Comparison of ENCODE assay signal across 20 cellular contexts in genomic region chr21:46555225-46555617, GRCh38. TPM values are rescaled to one million over a fixed set of nuclear protein-coding genes. Genes with fewer than 3 reads are reported as not detected.
"Had no signal": no experiment of that assay in that cellular context is flagged by ENCODE, and none has a peak within 500 bp of the region (broad histone marks: within the 10 kb centered on the region; RNA-seq: fewer than 3 reads in every experiment).

No MANE protein-coding gene starts in this region.

- H3K27ac ChIP-seq: hepatocyte, transverse colon had no signal

- H3K4me1 ChIP-seq: transverse colon had no signal

- H3K9me3 Mint-ChIP-seq: activated B cell treated with CpG ODN at 0.5 μM for 24 hours; activated naive CD8-positive, alpha-beta T cell treated with anti-CD3 and anti-CD28 coated beads, Interleukin-2, amount 10 ng/mL, durations not matched to agents 7 days and 5 days; activated T-cell treated with anti-CD3 and anti-CD28 coated beads, Interleukin-2, amount 50 U/mL, for 24 hours; neural crest cell; stimulated activated memory B cell treated with anti-CD40 and anti-IgM and Interleukin-4, amounts not matched to agents 10 μg/mL and 1 μg/mL and 100 μg/mL, for 72 hours; T-helper 1 cell treated with Interleukin-12 subunit alpha and Interleukin-12 subunit beta and Interleukin-4 antibody, amounts not matched to agents 30 μg/mL and 1 μg/mL, for 36 hours had no signal

- H3K27me3 ChIP-seq: hepatocyte, transverse colon had no signal

- H3K27me3 Mint-ChIP-seq: activated B cell treated with CpG ODN at 0.5 μM for 24 hours; activated CD8-positive, alpha-beta memory T cell treated with anti-CD3 and anti-CD28 coated beads, Interleukin-2, amount 10 ng/mL, durations not matched to agents 7 days and 5 days; activated naive CD8-positive, alpha-beta T cell treated with anti-CD3 and anti-CD28 coated beads, Interleukin-2, amount 10 ng/mL, durations not matched to agents 7 days and 5 days; activated T-cell treated with anti-CD3 and anti-CD28 coated beads, Interleukin-2, amount 50 U/mL, for 24 hours; stimulated activated memory B cell treated with anti-CD40 and anti-IgM and Interleukin-4, amounts not matched to agents 10 μg/mL and 1 μg/mL and 100 μg/mL, for 72 hours had no signal

- H3K27ac Mint-ChIP-seq: activated B cell treated with CpG ODN at 0.5 μM for 24 hours; activated CD8-positive, alpha-beta memory T cell treated with anti-CD3 and anti-CD28 coated beads, Interleukin-2, amount 10 ng/mL, durations not matched to agents 7 days and 5 days; activated naive CD8-positive, alpha-beta T cell treated with anti-CD3 and anti-CD28 coated beads, Interleukin-2, amount 10 ng/mL, durations not matched to agents 7 days and 5 days; stimulated activated memory B cell treated with anti-CD40 and anti-IgM and Interleukin-4, amounts not matched to agents 10 μg/mL and 1 μg/mL and 100 μg/mL, for 72 hours had no signal

- ATAC-seq: activated CD8-positive, alpha-beta memory T cell treated with anti-CD3 and anti-CD28 coated beads, Interleukin-2, amount 10 ng/mL, durations not matched to agents 7 days and 5 days; SK-N-SH treated with all-trans-retinoic acid at 6 μM for 48 hours; stimulated activated memory B cell treated with anti-CD40 and anti-IgM and Interleukin-4, amounts not matched to agents 10 μg/mL and 1 μg/mL and 100 μg/mL, for 72 hours had no signal

- H3K4me3 ChIP-seq: hepatocyte, smooth muscle cell, transverse colon had no signal

- DNase-seq: activated B cell treated with CpG ODN at 0.5 μM for 24 hours; activated CD4-positive, alpha-beta T cell treated with anti-CD3 and anti-CD28 coated beads, Interleukin-2, amount 50 U/mL, for 1 hour; activated CD8-positive, alpha-beta memory T cell treated with anti-CD3 and anti-CD28 coated beads, Interleukin-2, amount 10 ng/mL, durations not matched to agents 7 days and 5 days; activated gamma-delta T cell; activated naive CD8-positive, alpha-beta T cell treated with anti-CD3 and anti-CD28 coated beads, Interleukin-2, amount 10 ng/mL, durations not matched to agents 7 days and 5 days; anterior cingulate cortex; mammary epithelial cell; retina; transverse colon had no signal

- H3K9me3 ChIP-seq: transverse colon had no signal

- H3K4me3 Mint-ChIP-seq: activated B cell treated with CpG ODN at 0.5 μM for 24 hours; activated CD8-positive, alpha-beta memory T cell treated with anti-CD3 and anti-CD28 coated beads, Interleukin-2, amount 10 ng/mL, durations not matched to agents 7 days and 5 days; activated naive CD8-positive, alpha-beta T cell treated with anti-CD3 and anti-CD28 coated beads, Interleukin-2, amount 10 ng/mL, durations not matched to agents 7 days and 5 days; activated T-cell treated with anti-CD3 and anti-CD28 coated beads, Interleukin-2, amount 50 U/mL, for 24 hours; neural crest cell; stimulated activated memory B cell treated with anti-CD40 and anti-IgM and Interleukin-4, amounts not matched to agents 10 μg/mL and 1 μg/mL and 100 μg/mL, for 72 hours; T-helper 1 cell treated with Interleukin-12 subunit alpha and Interleukin-12 subunit beta and Interleukin-4 antibody, amounts not matched to agents 30 μg/mL and 1 μg/mL, for 36 hours had no signal

RNA-seq across cellular contexts. Expression of gene S100B, which starts 49.7 kb away (rescaled TPM):
- total RNA-seq: activated B cell treated with CpG ODN at 0.5 μM for 24 hours, chondrocyte, endothelial cell of umbilical vein, fibroblast of lung, hepatocyte, kidney epithelial cell, smooth muscle cell had no signal
- polyA plus RNA-seq: endothelial cell of umbilical vein, hepatocyte, smooth muscle cell had no signal
